ENCODE assay signal across 1 cellular context in genomic region chr22:17921871-17922821, GRCh38.
TF ChIP-seq lines count a peak whose summit lies in the region.

No MANE protein-coding gene starts in this region.

TF ChIP-seq in liver, 16 proteins besides CTCF, POLR2A, EP300 and RAD21 (continued from another document):
- peak; percentile 52 to 58 for TF ChIP-seq RXRA (IDR thresholded peaks at IDR 0.05)
- no peak for TF ChIP-seq FOXA2 (IDR thresholded peaks at IDR 0.05)
TF ChIP-seq in liver: peak in this region for 5.
